Comparison of ENCODE assay signal across 8 cellular contexts in genomic region chr2:43227830-43228280, GRCh38. TPM values are rescaled to one million over a fixed set of nuclear protein-coding genes. Genes with fewer than 3 reads are reported as not detected.
A peak's percentile ranks its signal among the peaks of the same experiment; 100 is the strongest.
DNase-seq lines count a peak whose midpoint lies in the region; ATAC-seq, FAIRE-seq and TF ChIP-seq lines count a peak whose summit lies in the region.

No MANE protein-coding gene starts in this region.

- BruUV-seq in HepG2 (replicated peaks; lab: Mats Ljungman, UMichigan): no TSS peak

- DNase-seq in 8988T (peak; percentile 80), GM20000 (ENCODE audit: low spot score) (peak; percentile 65), adrenal gland (no peak), HepG2 (ENCODE audit: low spot score) (peak; percentile 74), tibial nerve (ENCODE audit: low spot score in 2 of 2) (no peak)
- DNase-seq in stimulated activated CD4-positive, alpha-beta T cell treated with anti-CD3 and anti-CD28 coated beads, Interleukin-12 subunit alpha, Interleukin-12 subunit beta, amount 100 ng/mL, for 4 hours: no peak

- TF ChIP-seq CTCF in GM20000 (IDR thresholded peaks at IDR 0.05; ENCODE audit: extremely low read depth, missing control alignments) (peak; percentile 17), adrenal gland (IDR thresholded peaks at IDR 0.05) (peak in 2 of 6 experiments; percentile 32 to 35), HepG2 (CRISPR knock-in tag; IDR thresholded peaks at IDR 0.05) (no peak), tibial nerve (IDR thresholded peaks at IDR 0.05) (peak in 2 of 5 experiments; percentile 8 to 43)

- H3K4me2 ChIP-seq in HepG2 (ENCODE audit: low read depth, low read length): peak overlapping the region; percentile 91

- ATAC-seq in HepG2 (peak; percentile 2), HG02981 (IDR thresholded peaks at IDR 0.05; ENCODE audit: unreplicated experiment) (no peak), GM21528 (IDR thresholded peaks at IDR 0.05; ENCODE audit: low FRiP score, unreplicated experiment) (no peak)

- POLR2A ChIA-PET in HepG2 (lab: Yijun Ruan, JAX): interaction anchor here (0.7 to 13.7 kb wide), 50 partner anchors 9 to 417 kb away, joined by 3 to 324 read pairs (median 10); no protein-coding TSS in a partner anchor

- peak overlapping the region; percentile 96 for H3K9ac ChIP-seq in HepG2 (ENCODE audit: insufficient read depth, low read depth, low read length)

- peaks cover 13 to 24% of the 10 kb centered on the region in 2 donors for H3K4me1 ChIP-seq in adrenal gland (replicated peaks in 1 of 2)
- H3K4me1 ChIP-seq in HepG2 (ENCODE audit: insufficient read depth, low read length): peaks cover 48% of the 10 kb centered on the region
- H3K4me1 ChIP-seq in tibial nerve: peaks cover 0 to 30% (median 23%) of the 10 kb centered on the region in 4 donors

- 6 to 11% (median 10%) methylated on average over 8 to 10 of the region's 10 CpGs for WGBS in adrenal gland, 4 donors
- 7% methylated on average over 6 of the region's 10 CpGs for WGBS in HepG2 (ENCODE audit: low lambda C conversion rate)
- WGBS in tibial nerve, 2 donors: 1 to 6% methylated on average over 7 to 8 of the region's 10 CpGs

- no peak for TF ChIP-seq RAD21 in HepG2 (CRISPR knock-in tag; IDR thresholded peaks at IDR 0.05)

- TF ChIP-seq EP300 in HepG2 (IDR thresholded peaks at IDR 0.05; ENCODE audit: low read depth in 2 of 2, low read length in 2 of 2): no peak
- TF ChIP-seq EP300 in HepG2 (CRISPR knock-in tag; IDR thresholded peaks at IDR 0.05; ENCODE audit: borderline replicate concordance): 0 out of 2 replicates have a peak, but pooled peaks have one; percentile 9
- no peak for TF ChIP-seq EP300 in tibial nerve (IDR thresholded peaks at IDR 0.05)

- peaks cover 30% of the 10 kb centered on the region for H4K20me1 ChIP-seq in HepG2 (ENCODE audit: insufficient read depth, low read length)

- H2AFZ ChIP-seq in HepG2 (ENCODE audit: low read length): no peak overlapping the region

- H3K79me2 ChIP-seq in HepG2 (ENCODE audit: insufficient read depth, low read length): peaks cover 36% of the 10 kb centered on the region

- H3K27ac ChIP-seq in adrenal gland (peak overlapping the region; percentile 95 to 100 (median 99)), HepG2 (ENCODE audit: extremely low read length, insufficient read depth, low read length) (peak overlapping the region; percentile 95), tibial nerve (peak overlapping the region; percentile 99 to 100 (median 100))

- H3K27me3 ChIP-seq in adrenal gland (no peaks in the 10 kb centered on the region), HepG2 (ENCODE audit: control insufficient read depth in 1 of 2, insufficient read depth in 2 of 2, low read length in 2 of 2) (no peaks in the 10 kb centered on the region), tibial nerve (no peaks in the 10 kb centered on the region)

- peaks cover 0 to 35% of the 10 kb centered on the region in 2 donors for H3K36me3 ChIP-seq in adrenal gland (replicated peaks in 1 of 2)
- peaks cover 3 to 21% of the 10 kb centered on the region in 2 experiments for H3K36me3 ChIP-seq in HepG2 (replicated peaks in 1 of 2; ENCODE audit: control insufficient read depth in 1 of 2, insufficient read depth in 2 of 2, low read length in 2 of 2)
- peaks cover 10 to 53% (median 19%) of the 10 kb centered on the region in 3 donors for H3K36me3 ChIP-seq in tibial nerve

- in situ Hi-C loops in HepG2 (cut with HindIII; ENCODE audit: extremely low pct_ligation_motif_present, low pct_unique_long_range_greater_than_20kb): loop anchor here (5.0 to 10.0 kb wide), 6 partner anchors 63 to 401 kb away; no protein-coding TSS in a partner anchor

- intact Hi-C loops in adrenal gland (cut with DNase I): loop anchor here (2.0 to 10.0 kb wide), 4 partner anchors 93 to 393 kb away; no protein-coding TSS in a partner anchor
- intact Hi-C loops in HepG2 (cut with micrococcal nuclease; ENCODE audit: unreplicated experiment): loop anchor here (1.0 to 5.0 kb wide), 4 partner anchors 97 to 315 kb away; no protein-coding TSS in a partner anchor

- TF ChIP-seq POLR2A in adrenal gland (IDR thresholded peaks at IDR 0.05): no peak
- TF ChIP-seq POLR2A in HepG2 (IDR thresholded peaks at IDR 0.05; ENCODE audit: insufficient read depth in 1 of 2, low read depth in 2 of 2, low read length in 2 of 2): no peak; a peak in 1 of 4 replicates
- no peak for TF ChIP-seq POLR2A in tibial nerve (IDR thresholded peaks at IDR 0.05)

- CTCF ChIA-PET in HepG2 (lab: Yijun Ruan, JAX; ENCODE audit: low intra/inter-chr PET ratio, low total read pairs): interaction anchor here (1.2 to 4.9 kb wide), 4 partner anchors 65 to 101 kb away, joined by 3 to 34 read pairs (median 5); no protein-coding TSS in a partner anchor

- H3K4me3 ChIP-seq in adrenal gland (peak overlapping the region in 2 of 4 donors; percentile 67 to 96), HepG2 (replicated peaks in 1 of 3; ENCODE audit: insufficient read depth in 1 of 3, low read depth in 2 of 3, low read length in 3 of 3) (peak overlapping the region; percentile 64 to 89 (median 79)), tibial nerve (peak overlapping the region; percentile 61 to 96 (median 92))

- H3K9me3 ChIP-seq in adrenal gland (replicated peaks in 1 of 3) (no peaks in the 10 kb centered on the region), HepG2 (ENCODE audit: low read length) (no peaks in the 10 kb centered on the region), tibial nerve (no peaks in the 10 kb centered on the region)

- FAIRE-seq in HepG2 (lab: Jason Lieb, UNC): peak; percentile 21

TF ChIP-seq in HepG2, 621 proteins besides CTCF, POLR2A, EP300 and RAD21 (continues in another document):
- TF ChIP-seq MEF2D (CRISPR knock-in tag; IDR thresholded peaks at IDR 0.05): 0 out of 2 replicates have a peak, but pooled peaks have one; percentile 28
- TF ChIP-seq ZBTB3 (CRISPR knock-in tag; IDR thresholded peaks at IDR 0.05; ENCODE audit: borderline replicate concordance, low read depth): no peak
- TF ChIP-seq SMC3 (IDR thresholded peaks at IDR 0.05; ENCODE audit: low read length): peak; percentile 14; the same call in 1 of the 2 replicates
- TF ChIP-seq HNF4A (CRISPR knock-in tag; IDR thresholded peaks at IDR 0.05): peak; percentile 81
- TF ChIP-seq HOMEZ (CRISPR knock-in tag; IDR thresholded peaks at IDR 0.05; ENCODE audit: low read depth): no peak
- no peak for TF ChIP-seq DBP (CRISPR knock-in tag; IDR thresholded peaks at IDR 0.05; ENCODE audit: not compliant biosample characterization)
- peak; percentile 74; the same call in 1 of the 2 replicates for TF ChIP-seq JUN (CRISPR knock-in tag; IDR thresholded peaks at IDR 0.05)
- TF ChIP-seq ESRRA (CRISPR knock-in tag; IDR thresholded peaks at IDR 0.05; ENCODE audit: low read depth): 0 out of 2 replicates have a peak, but pooled peaks have one; percentile 7
- peak; percentile 18; the same call in 1 of the 2 replicates for TF ChIP-seq ETV5 (CRISPR knock-in tag; IDR thresholded peaks at IDR 0.05; ENCODE audit: borderline replicate concordance)
- no peak for TF ChIP-seq ZNF614 (CRISPR knock-in tag; IDR thresholded peaks at IDR 0.05; ENCODE audit: borderline replicate concordance)
- TF ChIP-seq TBL1XR1 (IDR thresholded peaks at IDR 0.05; ENCODE audit: borderline replicate concordance, low read length, partially characterized antibody): no peak

RNA-seq across cellular contexts. Expression of gene ZFP36L2, which starts 1.4 kb away (rescaled TPM):
- total RNA-seq in adrenal gland: 100 to 1,000 TPM in 5 of 8 donors, 10 to 100 TPM in 3; 46.2 to 333 (median 111) TPM
- polyA plus RNA-seq in adrenal gland: 100 to 1,000 TPM in 2 of 3 donors, 10 to 100 TPM in 1; 29.2 to 159 (median 105) TPM
- total RNA-seq in HepG2 (2016; rRNA removed; fragmentation: Illumina TruSeq; extraction: Trizol): 21.8 and 32.5 TPM in 2 replicates
- 10.9 and 11.1 TPM in 2 replicates for total RNA-seq in HepG2 (2016; cell fraction: cytosol; rRNA removed; fragmentation: Illumina TruSeq; extraction: Trizol; ENCODE audit: low read depth)
- 20.7 and 30.7 TPM in 2 replicates for total RNA-seq in HepG2 (2016; cell fraction: insoluble cytoplasmic fraction; rRNA removed; fragmentation: Illumina TruSeq; extraction: Trizol)
- 45.2 and 45.6 TPM in 2 replicates for total RNA-seq in HepG2 (2016; cell fraction: membrane; rRNA removed; fragmentation: Illumina TruSeq; extraction: Trizol)
- 28.9 and 31.5 TPM in 2 replicates for total RNA-seq in HepG2 (2016; cell fraction: nucleus; rRNA removed; fragmentation: Illumina TruSeq; extraction: Trizol)
- 11.2 and 12.5 TPM in 2 replicates for polyA plus RNA-seq in HepG2 (2011; rRNA removed)
- polyA plus RNA-seq in HepG2 (2011; cell fraction: cytosol; rRNA removed): 6.8 and 9.1 TPM in 2 replicates
- polyA plus RNA-seq in HepG2 (2011; cell fraction: nucleus; rRNA removed): 13.5 and 16.7 TPM in 2 replicates
- 52.4 and 60.8 TPM in 2 replicates for polyA plus RNA-seq in HepG2 (2012)
- polyA plus RNA-seq in HepG2 (2016; cell fraction: cytosol; fragmentation: Illumina TruSeq; extraction: Trizol; ENCODE audit: low read depth): 10.6 and 12.4 TPM in 2 replicates
- 78.1 and 90.4 TPM in 2 replicates for polyA plus RNA-seq in HepG2 (2016; cell fraction: insoluble cytoplasmic fraction; fragmentation: Illumina TruSeq; extraction: Trizol; ENCODE audit: low read depth)
- 44.3 and 47.5 TPM in 2 replicates for polyA plus RNA-seq in HepG2 (2016; cell fraction: membrane; fragmentation: Illumina TruSeq; extraction: Trizol; ENCODE audit: low read depth)
- 95.3 and 99.0 TPM in 2 replicates for polyA plus RNA-seq in HepG2 (2016; cell fraction: nucleus; fragmentation: Illumina TruSeq; extraction: Trizol; ENCODE audit: insufficient read depth, low read depth)
- polyA minus RNA-seq in HepG2 (2011; rRNA and poly(A)+ RNA removed; ENCODE audit: low replicate concordance): 3.9 and 12.4 TPM in 2 replicates
- polyA minus RNA-seq in HepG2 (2011; cell fraction: cytosol; rRNA and poly(A)+ RNA removed): 25.5 and 27.1 TPM in 2 replicates
- polyA minus RNA-seq in HepG2 (2011; cell fraction: nucleus; rRNA and poly(A)+ RNA removed): 10.1 and 12.1 TPM in 2 replicates
- 100 to 1,000 TPM in 3 of 4 donors, 10 to 100 TPM in 1; 90.0 to 141 (median 116) TPM for total RNA-seq in tibial nerve

Comparison
In these comparisons a context has a peak if more than half of its experiments do, and no peak if none do; other contexts are left out.
1. DNase-seq: peak in 8988T (single experiment), GM20000 (single experiment) and HepG2 (single experiment); none in adrenal gland (0 of 7), tibial nerve (0 of 2) and stimulated activated CD4-positive, alpha-beta T cell treated with anti-CD3 and anti-CD28 coated beads, Interleukin-12 subunit alpha, Interleukin-12 subunit beta, amount 100 ng/mL, for 4 hours (single experiment).
2. Peak in every context shown above with its lines, with median percentiles within 50 percentile points of each other: H3K27ac ChIP-seq.